Comparison of ENCODE assay signal across 9 cellular contexts in genomic region chr6:33609444-33610034, GRCh38. TPM values are rescaled to one million over a fixed set of nuclear protein-coding genes. Genes with fewer than 3 reads are reported as not detected.
DNase-seq lines count a peak whose midpoint lies in the region; ATAC-seq and TF ChIP-seq lines count a peak whose summit lies in the region.
"Had no signal": no experiment of that assay in that cellular context is flagged by ENCODE, and none has a peak within 500 bp of the region (broad histone marks: within the 10 kb centered on the region; RNA-seq: fewer than 3 reads in every experiment).

No MANE protein-coding gene starts in this region.

- peaks cover 70% of the 10 kb centered on the region for H3K4me1 Mint-ChIP-seq in Calu3 (ENCODE audit: low read depth, unreplicated experiment)

- DNase-seq in Calu3 (no peak), T1000 (lab: John Stamatoyannopoulos, UW) (peak; percentile 30), heart left ventricle (peak in 4 of 5 donors; percentile 59 to 85 (median 70)), renal cortical epithelial cell (ENCODE audit: low read depth) (peak; percentile 62), BE2C (no peak), NCI-H2227 treated with DMSO at 0.1 percent for 48 hours (lab: John Stamatoyannopoulos, UW) (no peak)
- DNase-seq in stimulated activated CD4-positive, alpha-beta T cell treated with anti-CD3 and anti-CD28 coated beads, Interleukin-1b, Interleukin-23, amount 100 ng/mL, for 48 hours: no peak

- H3K36me3 ChIP-seq in heart left ventricle (no peaks in the 10 kb centered on the region), BE2C (no peaks in the 10 kb centered on the region)

- 39 to 52% (median 41%) methylated on average over 5 to 9 of the region's 9 CpGs for WGBS in heart left ventricle, 4 donors

- no peak overlapping the region for H3K4me3 Mint-ChIP-seq in Calu3 (ENCODE audit: low read depth, unreplicated experiment)
- H3K4me3 Mint-ChIP-seq: dendritic cell treated with granulocyte-macrophage colony-stimulating factor and Interleukin-4, amounts not matched to agents 40 ng/mL and 50 ng/mL, for 4 days had no signal

- H3K27me3 ChIP-seq in heart left ventricle (no peaks in the 10 kb centered on the region), BE2C (no peaks in the 10 kb centered on the region)

- H3K9me3 ChIP-seq in heart left ventricle: peaks cover 0 to 9% (median 2%) of the 10 kb centered on the region in 12 donors
- no peaks in the 10 kb centered on the region for H3K9me3 ChIP-seq in BE2C

- peak overlapping the region; percentile 54 to 89 (median 78) for H3K27ac ChIP-seq in heart left ventricle

- no peaks in the 10 kb centered on the region for H3K27me3 Mint-ChIP-seq in Calu3 (ENCODE audit: unreplicated experiment)

- TF ChIP-seq CTCF in Calu3 (IDR thresholded peaks at IDR 0.05; ENCODE audit: unreplicated experiment): no peak
- no peak for TF ChIP-seq CTCF in heart left ventricle (IDR thresholded peaks at IDR 0.05)
- TF ChIP-seq CTCF in BE2C (IDR thresholded peaks at IDR 0.05; ENCODE audit: low read depth, low read length): no peak

- H3K36me3 Mint-ChIP-seq in Calu3 (ENCODE audit: insufficient read depth, unreplicated experiment): peaks cover 7% of the 10 kb centered on the region

- peaks cover 7% of the 10 kb centered on the region for H3K9me3 Mint-ChIP-seq in Calu3 (ENCODE audit: low read depth, unreplicated experiment)
- H3K9me3 Mint-ChIP-seq: dendritic cell treated with granulocyte-macrophage colony-stimulating factor and Interleukin-4, amounts not matched to agents 40 ng/mL and 50 ng/mL, for 4 days had no signal

- peak overlapping the region; percentile 8 for H3K27ac Mint-ChIP-seq in Calu3 (ENCODE audit: unreplicated experiment)
- H3K27ac Mint-ChIP-seq: dendritic cell treated with granulocyte-macrophage colony-stimulating factor and Interleukin-4, amounts not matched to agents 40 ng/mL and 50 ng/mL, for 4 days had no signal

- no peak for TF ChIP-seq POLR2A in heart left ventricle (IDR thresholded peaks at IDR 0.05)

- CTCF ChIA-PET in Calu3 (lab: Charles Lee): interaction anchor here (3.0 kb wide), 1 partner anchor 12 kb away, joined by 9 read pairs; the partner anchor contains the start of gene ITPR3

- H3K4me1 ChIP-seq in heart left ventricle (peaks cover 5 to 38% (median 27%) of the 10 kb centered on the region in 12 donors), BE2C (no peaks in the 10 kb centered on the region; the same call in 1 of the 2 replicates)

- intact Hi-C loops in Calu3 (cut with micrococcal nuclease; ENCODE audit: unreplicated experiment) (no loop called here), heart left ventricle (cut with DNase I) (loop anchor here in 1 of 10 donors (1.0 kb wide), 1 partner anchor 24 kb away; no protein-coding TSS in a partner anchor)

- BruUV-seq in Calu3 (replicated peaks; lab: Mats Ljungman, UMichigan): no TSS peak

- H3K4me3 ChIP-seq in heart left ventricle: no peak overlapping the region
- H3K4me3 ChIP-seq in BE2C (ENCODE audit: low read depth, low read length): no peak overlapping the region

- ATAC-seq in heart left ventricle (peak; percentile 33 to 80 (median 76)), HG03139 (IDR thresholded peaks at IDR 0.05; ENCODE audit: unreplicated experiment) (no peak)

RNA-seq across cellular contexts. Expression of gene ITPR3, which starts 11.6 kb away (rescaled TPM):
- total RNA-seq in Calu3 (2022): 136 and 143 TPM in 2 replicates
- 10 to 100 TPM in 2 of 9 donors, 1 to 10 TPM in 7; 4.8 to 33.5 (median 7.8) TPM for total RNA-seq in heart left ventricle
- polyA plus RNA-seq in heart left ventricle: 1 to 10 TPM; 6.1 to 8.9 TPM
- 76.9 and 173 TPM in 2 replicates for total RNA-seq in renal cortical epithelial cell
- polyA plus RNA-seq in BE2C (2012; ENCODE audit: insufficient read depth, insufficient read length, low read depth): 0.09 TPM

RNA-seq across cellular contexts. Expression of gene BAK1, which starts 29.5 kb away (rescaled TPM):
- 31.6 and 44.1 TPM in 2 replicates for total RNA-seq in Calu3 (2022)
- 10 to 100 TPM; 13.9 to 33.4 (median 18.9) TPM for total RNA-seq in heart left ventricle
- polyA plus RNA-seq in heart left ventricle: 10 to 100 TPM; 18.1 to 55.3 TPM
- total RNA-seq in renal cortical epithelial cell: 33.0 and 59.2 TPM in 2 replicates
- 47.1 TPM for polyA plus RNA-seq in BE2C (2012; ENCODE audit: insufficient read depth, insufficient read length, low read depth)

Comparison
In these comparisons a context has a peak if more than half of its experiments do, and no peak if none do; other contexts are left out.
1. DNase-seq: peak in T1000 (single experiment), heart left ventricle (4 of 5) and renal cortical epithelial cell (single experiment); none in Calu3 (single experiment), stimulated activated CD4-positive, alpha-beta T cell treated with anti-CD3 and anti-CD28 coated beads, Interleukin-1b, Interleukin-23, amount 100 ng/mL, for 48 hours (single experiment), BE2C (single experiment) and NCI-H2227 treated with DMSO at 0.1 percent for 48 hours (single experiment).